ENCODE assay signal across 31 cellular contexts in the genomic region with DNA sequence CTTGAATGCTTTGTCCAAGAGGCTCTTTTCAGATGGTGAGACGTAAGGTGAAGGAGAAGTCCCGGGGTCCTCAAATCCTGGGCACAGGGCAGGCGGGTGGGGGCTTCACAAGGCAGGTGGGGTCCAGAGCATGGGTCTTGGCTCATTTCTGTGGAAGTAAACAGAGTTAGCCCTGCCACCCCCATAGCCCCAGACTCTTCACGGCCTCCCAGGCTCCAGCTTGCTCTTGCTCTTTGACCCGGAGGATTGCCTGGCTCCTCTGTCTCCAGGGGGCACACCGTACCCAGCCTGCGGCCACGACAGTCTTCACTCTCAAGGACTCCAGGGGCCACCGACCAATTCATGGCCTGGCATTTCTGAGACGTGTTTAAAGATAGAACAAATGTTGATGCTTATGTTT. TPM values are rescaled to one million over a fixed set of nuclear protein-coding genes. Genes with fewer than 3 reads are reported as not detected.
DNase-seq lines count a peak whose midpoint lies in the region; ATAC-seq and TF ChIP-seq lines count a peak whose summit lies in the region.
"Had no signal": no experiment of that assay in that cellular context is flagged by ENCODE, and none has a peak within 500 bp of the region (broad histone marks: within the 10 kb centered on the region; RNA-seq: fewer than 3 reads in every experiment).

No MANE protein-coding gene starts in this region.

- no peaks in the 10 kb centered on the region for H3K27me3 ChIP-seq in H7 (ENCODE audit: control insufficient read depth, insufficient read depth, low read length)
- H3K27me3 ChIP-seq: breast epithelium, colonic mucosa, SJCRH30 had no signal

- no peak for TF ChIP-seq POLR2A in GM18505 (IDR thresholded peaks at IDR 0.05; ENCODE audit: borderline replicate concordance, extremely low read depth, insufficient read depth, insufficient read length)

- no peaks in the 10 kb centered on the region for H3K27me3 Mint-ChIP-seq in activated T-cell treated with anti-CD3 and anti-CD28 coated beads, Interleukin-2, amount 50 U/mL, for 24 hours
- H3K27me3 Mint-ChIP-seq in activated T-cell treated with anti-CD3 and anti-CD28 coated beads, Interleukin-2, amount 50 U/mL, for 4 hours (ENCODE audit: low read depth): no peaks in the 10 kb centered on the region
- H3K27me3 Mint-ChIP-seq in glutamatergic neuron (ENCODE audit: unreplicated experiment) (peaks cover 22% of the 10 kb centered on the region), progenitor cell of endocrine pancreas (no peaks in the 10 kb centered on the region)
- H3K27me3 Mint-ChIP-seq: CD4-positive, CD25-positive, alpha-beta regulatory T cell; naive B cell; stimulated activated naive B cell treated with anti-CD40 and anti-IgM and Interleukin-4, amounts not matched to agents 10 μg/mL and 1 μg/mL and 100 μg/mL, for 72 hours; type B pancreatic cell had no signal

- H3K4me3 ChIP-seq in H7 (ENCODE audit: insufficient read depth, low read depth, low read length): no peak overlapping the region
- H3K4me3 ChIP-seq: breast epithelium, colonic mucosa, SJCRH30 had no signal

- no peak for ATAC-seq in activated T-cell treated with anti-CD3 and anti-CD28 coated beads, Interleukin-2, amount 50 U/mL, for 4 hours
- ATAC-seq in GM18907 (IDR thresholded peaks at IDR 0.05; ENCODE audit: unreplicated experiment) (no peak), GM18870 (IDR thresholded peaks at IDR 0.05; ENCODE audit: unreplicated experiment) (no peak), GM18505 (IDR thresholded peaks at IDR 0.05; ENCODE audit: unreplicated experiment) (no peak)
- ATAC-seq: left ventricle myocardium superior; stimulated activated naive B cell treated with anti-CD40 and anti-IgM and Interleukin-4, amounts not matched to agents 10 μg/mL and 1 μg/mL and 100 μg/mL, for 72 hours had no signal

- no peak for DNase-seq in activated T-cell treated with anti-CD3 and anti-CD28 coated beads, Interleukin-2, amount 50 U/mL, for 24 hours
- no peak for DNase-seq in activated T-cell treated with anti-CD3 and anti-CD28 coated beads, Interleukin-2, amount 50 U/mL, for 4 hours
- DNase-seq in H7 (peak; percentile 38), glutamatergic neuron (no peak), progenitor cell of endocrine pancreas (ENCODE audit: low spot score, unreplicated experiment) (no peak)
- DNase-seq: activated CD4-positive, alpha-beta T cell treated with anti-CD3 and anti-CD28 coated beads for 48 hours; activated CD8-positive, alpha-beta memory T cell treated with anti-CD3 and anti-CD28 coated beads for 24 hours; activated naive CD4-positive, alpha-beta T cell treated with Interleukin-2 at 50 U/mL for 16 hours; activated T-cell treated with anti-CD3 and anti-CD28 coated beads for 4 hours; CD4-positive, CD25-positive, alpha-beta regulatory T cell; colonic mucosa; DND-41; effector memory CD4-positive, alpha-beta T cell; GOT3; KBM-7; left ventricle myocardium superior; midbrain; naive B cell; NCI-H1092 treated with DMSO at 0.1 percent for 48 hours; NCI-H1694 treated with DMSO at 0.1 percent for 48 hours; NCI-H510A; SJCRH30; stimulated activated naive B cell treated with anti-CD40 and anti-IgM and Interleukin-4, amounts not matched to agents 10 μg/mL and 1 μg/mL and 100 μg/mL, for 72 hours; substantia nigra; SW 1271; T-helper 9 cell had no signal

- no peaks in the 10 kb centered on the region for H3K9me3 Mint-ChIP-seq in activated T-cell treated with anti-CD3 and anti-CD28 coated beads, Interleukin-2, amount 50 U/mL, for 24 hours
- no peaks in the 10 kb centered on the region for H3K9me3 Mint-ChIP-seq in activated T-cell treated with anti-CD3 and anti-CD28 coated beads, Interleukin-2, amount 50 U/mL, for 4 hours
- H3K9me3 Mint-ChIP-seq in glutamatergic neuron (ENCODE audit: unreplicated experiment) (peaks cover 18% of the 10 kb centered on the region), progenitor cell of endocrine pancreas (ENCODE audit: low read depth) (no peaks in the 10 kb centered on the region)
- H3K9me3 Mint-ChIP-seq: CD4-positive, CD25-positive, alpha-beta regulatory T cell; naive B cell; stimulated activated naive B cell treated with anti-CD40 and anti-IgM and Interleukin-4, amounts not matched to agents 10 μg/mL and 1 μg/mL and 100 μg/mL, for 72 hours; type B pancreatic cell had no signal

- peaks cover 72% of the 10 kb centered on the region for H3K36me3 ChIP-seq in H7 (replicated peaks; ENCODE audit: control insufficient read depth, insufficient read depth, low read length)

- no peak for TF ChIP-seq CTCF in glutamatergic neuron (IDR thresholded peaks at IDR 0.05; ENCODE audit: partially characterized antibody, unreplicated experiment)
- no peak for TF ChIP-seq CTCF in progenitor cell of endocrine pancreas (IDR thresholded peaks at IDR 0.05; ENCODE audit: unreplicated experiment)

- peaks cover 94% of the 10 kb centered on the region for H3K36me3 Mint-ChIP-seq in activated T-cell treated with anti-CD3 and anti-CD28 coated beads, Interleukin-2, amount 50 U/mL, for 24 hours (ENCODE audit: low read depth)
- peaks cover 42% of the 10 kb centered on the region for H3K36me3 Mint-ChIP-seq in activated T-cell treated with anti-CD3 and anti-CD28 coated beads, Interleukin-2, amount 50 U/mL, for 4 hours (ENCODE audit: insufficient read depth)
- H3K36me3 Mint-ChIP-seq in glutamatergic neuron (ENCODE audit: unreplicated experiment): peaks cover 5% of the 10 kb centered on the region
- H3K36me3 Mint-ChIP-seq in progenitor cell of endocrine pancreas (ENCODE audit: insufficient read depth): peaks cover 39% of the 10 kb centered on the region

- peaks cover 1% of the 10 kb centered on the region for H3K4me1 Mint-ChIP-seq in activated T-cell treated with anti-CD3 and anti-CD28 coated beads, Interleukin-2, amount 50 U/mL, for 24 hours (ENCODE audit: low read depth)
- H3K4me1 Mint-ChIP-seq in activated T-cell treated with anti-CD3 and anti-CD28 coated beads, Interleukin-2, amount 50 U/mL, for 4 hours (ENCODE audit: low read depth): peaks cover 3% of the 10 kb centered on the region
- peaks cover 7% of the 10 kb centered on the region for H3K4me1 Mint-ChIP-seq in glutamatergic neuron (ENCODE audit: low read depth, unreplicated experiment)
- peaks cover 11% of the 10 kb centered on the region for H3K4me1 Mint-ChIP-seq in progenitor cell of endocrine pancreas (ENCODE audit: low read depth)

- H3K4me3 Mint-ChIP-seq in activated T-cell treated with anti-CD3 and anti-CD28 coated beads, Interleukin-2, amount 50 U/mL, for 24 hours: no peak overlapping the region
- no peak overlapping the region for H3K4me3 Mint-ChIP-seq in activated T-cell treated with anti-CD3 and anti-CD28 coated beads, Interleukin-2, amount 50 U/mL, for 4 hours
- H3K4me3 Mint-ChIP-seq in glutamatergic neuron (ENCODE audit: unreplicated experiment): no peak overlapping the region
- H3K4me3 Mint-ChIP-seq in progenitor cell of endocrine pancreas (ENCODE audit: low read depth): no peak overlapping the region
- H3K4me3 Mint-ChIP-seq: CD4-positive, CD25-positive, alpha-beta regulatory T cell; naive B cell; stimulated activated naive B cell treated with anti-CD40 and anti-IgM and Interleukin-4, amounts not matched to agents 10 μg/mL and 1 μg/mL and 100 μg/mL, for 72 hours; type B pancreatic cell had no signal

- H3K27ac Mint-ChIP-seq in activated T-cell treated with anti-CD3 and anti-CD28 coated beads, Interleukin-2, amount 50 U/mL, for 24 hours: peak overlapping the region; percentile 60
- H3K27ac Mint-ChIP-seq in glutamatergic neuron (ENCODE audit: unreplicated experiment): peak overlapping the region; percentile 38
- H3K27ac Mint-ChIP-seq in progenitor cell of endocrine pancreas: peak overlapping the region; percentile 92
- H3K27ac Mint-ChIP-seq: CD4-positive, CD25-positive, alpha-beta regulatory T cell; type B pancreatic cell had no signal

RNA-seq across cellular contexts. Expression of gene POMT1, which starts 28.8 kb away (rescaled TPM):
- 10 to 100 TPM; 14.0 to 20.0 (median 16.5) TPM for total RNA-seq in activated T-cell treated with anti-CD3 and anti-CD28 coated beads, Interleukin-2, amount 50 U/mL, for 4 hours
- total RNA-seq in H7 (2014; rRNA removed; shearing (Covaris generic)): 21.1 and 24.0 TPM in 2 replicates
- total RNA-seq in glutamatergic neuron (ENCODE audit: unreplicated experiment) (108 TPM), progenitor cell of endocrine pancreas (61.0 and 64.3 TPM in 2 replicates)

RNA-seq across cellular contexts. Expression of gene UCK1, which starts 57.2 kb away (rescaled TPM):
- 10 to 100 TPM; 21.1 to 23.3 (median 22.9) TPM for total RNA-seq in activated T-cell treated with anti-CD3 and anti-CD28 coated beads, Interleukin-2, amount 50 U/mL, for 4 hours
- total RNA-seq in H7 (2014; rRNA removed; shearing (Covaris generic)): 31.2 and 33.2 TPM in 2 replicates
- total RNA-seq in glutamatergic neuron (ENCODE audit: unreplicated experiment) (24.8 TPM), progenitor cell of endocrine pancreas (32.4 and 32.8 TPM in 2 replicates)

Comparison
In these comparisons a context has a peak if more than half of its experiments do, and no peak if none do; other contexts are left out.
1. H3K27ac Mint-ChIP-seq: peak in every context shown above with its lines; median percentile 92 in progenitor cell of endocrine pancreas; 60 in activated T-cell treated with anti-CD3 and anti-CD28 coated beads, Interleukin-2, amount 50 U/mL, for 24 hours; 38 in glutamatergic neuron.